ENCODE assay signal across 1 cellular context in the genomic region with DNA sequence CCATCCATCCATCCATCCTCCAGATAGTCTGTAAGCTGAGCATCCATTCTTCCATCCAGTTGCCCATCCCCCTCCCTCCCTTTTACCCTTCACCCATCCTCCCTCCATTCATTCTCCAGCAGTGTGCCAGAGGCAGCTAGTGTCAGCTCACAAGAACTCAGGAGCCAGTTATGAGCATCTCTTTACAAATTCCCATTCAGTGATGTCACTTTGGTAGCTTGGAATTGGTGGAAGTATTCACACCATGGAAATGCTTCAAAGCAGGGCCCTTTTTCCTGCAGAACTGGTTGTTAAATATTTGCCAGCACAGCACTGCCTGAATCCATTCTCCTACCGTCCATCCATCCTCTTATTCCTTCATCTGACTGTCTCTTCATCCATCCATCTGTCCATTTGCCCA.
TF ChIP-seq lines count a peak whose summit lies in the region.

No MANE protein-coding gene starts in this region.

TF ChIP-seq in IMR-90, 13 proteins besides CTCF, POLR2A, EP300 and RAD21 (continued from another document):
- TF ChIP-seq ELK1 (IDR thresholded peaks at IDR 0.05; ENCODE audit: borderline replicate concordance, low read depth, low read length): no peak
- TF ChIP-seq FOS (IDR thresholded peaks at IDR 0.05; ENCODE audit: low read depth, low read length): no peak
- TF ChIP-seq RFX5 (IDR thresholded peaks at IDR 0.05; ENCODE audit: low read depth, low read length): no peak
- TF ChIP-seq, protein P1, sequence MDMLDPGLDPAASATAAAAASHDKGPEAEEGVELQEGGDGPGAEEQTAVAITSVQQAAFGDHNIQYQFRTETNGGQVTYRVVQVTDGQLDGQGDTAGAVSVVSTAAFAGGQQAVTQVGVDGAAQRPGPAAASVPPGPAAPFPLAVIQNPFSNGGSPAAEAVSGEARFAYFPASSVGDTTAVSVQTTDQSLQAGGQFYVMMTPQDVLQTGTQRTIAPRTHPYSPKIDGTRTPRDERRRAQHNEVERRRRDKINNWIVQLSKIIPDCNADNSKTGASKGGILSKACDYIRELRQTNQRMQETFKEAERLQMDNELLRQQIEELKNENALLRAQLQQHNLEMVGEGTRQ (IDR thresholded peaks at IDR 0.05; ENCODE audit: low read depth, low read length): no peak
- TF ChIP-seq SMC3 (IDR thresholded peaks at IDR 0.05; ENCODE audit: low read depth, low read length): no peak
